Comparison of ENCODE assay signal across 16 cellular contexts in the genomic region with DNA sequence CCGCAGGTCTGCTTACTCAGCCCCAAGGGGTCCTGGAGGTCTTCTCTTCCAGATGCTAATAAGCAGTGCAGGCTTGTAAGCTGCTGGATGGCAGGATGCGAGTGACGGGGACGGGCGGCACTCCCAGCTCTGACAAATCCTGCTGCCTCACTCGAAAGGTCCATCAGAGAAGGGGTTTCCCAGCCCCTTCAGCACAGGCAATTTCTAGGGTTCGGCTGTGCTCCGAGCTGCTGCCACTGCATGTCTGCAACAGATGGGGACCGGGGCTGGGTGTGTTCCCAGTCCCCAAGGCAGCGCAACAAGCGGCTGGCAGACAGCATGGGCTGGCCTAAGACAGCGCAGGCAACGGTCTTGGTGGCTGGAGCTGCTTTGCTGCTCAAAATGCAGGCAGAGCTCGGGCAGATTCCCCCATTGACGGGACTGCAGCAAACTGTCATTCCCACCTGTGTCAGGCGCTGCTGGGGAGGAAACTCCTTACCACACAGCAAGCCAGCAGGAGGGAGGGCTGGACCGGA.
A peak's percentile ranks its signal among the peaks of the same experiment; 100 is the strongest.
DNase-seq lines count a peak whose midpoint lies in the region; ATAC-seq and TF ChIP-seq lines count a peak whose summit lies in the region.
"Had no signal": no experiment of that assay in that cellular context is flagged by ENCODE, and none has a peak within 500 bp of the region (broad histone marks: within the 10 kb centered on the region; RNA-seq: fewer than 3 reads in every experiment).

No MANE protein-coding gene starts in this region.

- TF ChIP-seq CTCF in SK-N-SH (IDR thresholded peaks at IDR 0.05): no peak

- no peaks in the 10 kb centered on the region for H3F3A ChIP-seq in SK-N-SH (replicated peaks; ENCODE audit: insufficient read depth)

- H3K36me3 ChIP-seq in SK-N-SH (replicated peaks in 1 of 2; ENCODE audit: control insufficient read depth in 1 of 2, insufficient read depth in 2 of 2, low read length in 1 of 2) (no peaks in the 10 kb centered on the region), iPS-15b (ENCODE audit: control insufficient read depth, insufficient read depth, low read length) (no peaks in the 10 kb centered on the region)
- H3K36me3 ChIP-seq: esophagus squamous epithelium, SJSA1, spleen, suprapubic skin had no signal

- POLR2A ChIA-PET in SK-N-SH (lab: Yijun Ruan, JAX): interaction anchor here (0.6 kb wide), 1 partner anchor 62 kb away, joined by 3 read pairs; the partner anchor contains the start of gene PRKAG2

- no peak overlapping the region for H3K27ac ChIP-seq in SK-N-SH (ENCODE audit: low read depth in 2 of 2, low read length in 1 of 2)
- H3K27ac ChIP-seq: esophagus squamous epithelium, SJSA1, spleen, suprapubic skin had no signal

- CTCF ChIA-PET in SK-N-SH (lab: Yijun Ruan, JAX): interaction anchor here (1.5 to 33.3 kb wide), 3 partner anchors 26 to 39 kb away, joined by 3 to 325 read pairs (median 4); no protein-coding TSS in a partner anchor

- TF ChIP-seq EP300 in SK-N-SH (IDR thresholded peaks at IDR 0.05; ENCODE audit: borderline replicate concordance in 1 of 2, low read depth in 1 of 2, low read length in 1 of 2): no peak

- H3K4me2 ChIP-seq in SK-N-SH: no peak overlapping the region

- TF ChIP-seq RAD21 in SK-N-SH (IDR thresholded peaks at IDR 0.05; ENCODE audit: low read length): no peak

- no peaks in the 10 kb centered on the region for H3K79me2 ChIP-seq in SK-N-SH (ENCODE audit: insufficient read depth)

- peak; percentile 24 for ATAC-seq in SK-N-SH treated with all-trans-retinoic acid at 6 μM for 48 hours
- peak; percentile 15 for ATAC-seq in stimulated activated naive CD8-positive, alpha-beta T cell treated with anti-CD3 and anti-CD28 coated beads, Interleukin-15, Interleukin-2, amounts not matched to agents 100 U/mL and 50 U/mL, for 24 hours
- no peak for ATAC-seq in HG02970 (IDR thresholded peaks at IDR 0.05; ENCODE audit: low FRiP score, unreplicated experiment)

- H3K9ac ChIP-seq in SK-N-SH (no peak overlapping the region), iPS-15b (ENCODE audit: low read depth, low read length) (no peak overlapping the region)

- H2AFZ ChIP-seq in SK-N-SH (ENCODE audit: low read depth): no peak overlapping the region

- H3K9me2 ChIP-seq in SK-N-SH: no peaks in the 10 kb centered on the region

- peaks cover 0 to 23% of the 10 kb centered on the region in 2 experiments; a peak in 1 of 4 replicates for H3K4me1 ChIP-seq in SK-N-SH (ENCODE audit: control insufficient read depth in 1 of 2, insufficient read depth in 2 of 2, low read depth in 1 of 2, low read length in 1 of 2)
- H3K4me1 ChIP-seq in iPS-15b (ENCODE audit: control insufficient read depth, insufficient read depth, low read length): peaks cover 6% of the 10 kb centered on the region
- H3K4me1 ChIP-seq: SJSA1 had no signal

- 54% methylated on average over 10 of the region's 17 CpGs for WGBS in SK-N-SH (ENCODE audit: low lambda C conversion rate)

- H3K9me3 ChIP-seq in SK-N-SH (no peaks in the 10 kb centered on the region), iPS-15b (ENCODE audit: control insufficient read depth, insufficient read depth, low read length) (no peaks in the 10 kb centered on the region)
- H3K9me3 ChIP-seq: esophagus squamous epithelium, SJSA1, spleen, suprapubic skin had no signal

- H3K27me3 ChIP-seq in SK-N-SH (ENCODE audit: insufficient read depth): peaks cover 29% of the 10 kb centered on the region
- H3K27me3 ChIP-seq in iPS-15b (ENCODE audit: control insufficient read depth, insufficient read depth, low read length): no peaks in the 10 kb centered on the region
- H3K27me3 ChIP-seq: esophagus squamous epithelium, spleen, suprapubic skin had no signal

- DNase-seq in SK-N-SH (no peak), SK-N-DZ (ENCODE audit: low spot score) (peak; percentile 45), NCI-H2081 treated with DMSO at 0.1 percent for 48 hours (lab: John Stamatoyannopoulos, UW) (no peak), NCI-H1105 treated with DMSO at 0.1 percent for 48 hours (lab: John Stamatoyannopoulos, UW) (no peak)
- no peak for DNase-seq in stimulated activated naive CD8-positive, alpha-beta T cell treated with anti-CD3 and anti-CD28 coated beads, Interleukin-15, Interleukin-2, amounts not matched to agents 100 U/mL and 50 U/mL, for 24 hours
- DNase-seq: activated naive CD4-positive, alpha-beta T cell treated with anti-CD3 and anti-CD28 coated beads, Interleukin-2, amount 50 U/mL, for 16 hours; esophagus squamous epithelium; GDM1; KG1; NCI-H187 treated with DMSO at 0.1 percent for 48 hours; spleen had no signal

- H3K4me3 ChIP-seq in SK-N-SH (ENCODE audit: low read depth in 2 of 2, low read length in 1 of 2) (no peak overlapping the region), iPS-15b (ENCODE audit: low read depth, low read length) (peak overlapping the region; percentile 22)
- H3K4me3 ChIP-seq: esophagus squamous epithelium, SJSA1, spleen, suprapubic skin had no signal

- no peaks in the 10 kb centered on the region for H4K20me1 ChIP-seq in SK-N-SH (ENCODE audit: insufficient read depth)

TF ChIP-seq in SK-N-SH treated with all-trans-retinoic acid at 6 μM for 48 hours, 23 proteins besides CTCF, POLR2A, EP300 and RAD21:
- no peak for TF ChIP-seq CREB5 (CRISPR knock-in tag; IDR thresholded peaks at IDR 0.05; ENCODE audit: low read depth)
- no peak for TF ChIP-seq OSR1 (CRISPR knock-in tag; IDR thresholded peaks at IDR 0.05)

TF ChIP-seq in SK-N-SH, 30 proteins besides CTCF, POLR2A, EP300 and RAD21 (continues in another document):
- no peak for TF ChIP-seq USF1 (IDR thresholded peaks at IDR 0.05; ENCODE audit: borderline replicate concordance, low read depth)
- no peak for TF ChIP-seq FOXJ3 (CRISPR knock-in tag; IDR thresholded peaks at IDR 0.05)
- TF ChIP-seq JUND (IDR thresholded peaks at IDR 0.05): no peak
- no peak for TF ChIP-seq NFIC (IDR thresholded peaks at IDR 0.05; ENCODE audit: borderline replicate concordance)
- TF ChIP-seq YY1 (IDR thresholded peaks at IDR 0.05; ENCODE audit: low read depth): no peak
- no peak for TF ChIP-seq NRF1 (IDR thresholded peaks at IDR 0.05; ENCODE audit: low read depth, low read length)
- TF ChIP-seq, protein P1, sequence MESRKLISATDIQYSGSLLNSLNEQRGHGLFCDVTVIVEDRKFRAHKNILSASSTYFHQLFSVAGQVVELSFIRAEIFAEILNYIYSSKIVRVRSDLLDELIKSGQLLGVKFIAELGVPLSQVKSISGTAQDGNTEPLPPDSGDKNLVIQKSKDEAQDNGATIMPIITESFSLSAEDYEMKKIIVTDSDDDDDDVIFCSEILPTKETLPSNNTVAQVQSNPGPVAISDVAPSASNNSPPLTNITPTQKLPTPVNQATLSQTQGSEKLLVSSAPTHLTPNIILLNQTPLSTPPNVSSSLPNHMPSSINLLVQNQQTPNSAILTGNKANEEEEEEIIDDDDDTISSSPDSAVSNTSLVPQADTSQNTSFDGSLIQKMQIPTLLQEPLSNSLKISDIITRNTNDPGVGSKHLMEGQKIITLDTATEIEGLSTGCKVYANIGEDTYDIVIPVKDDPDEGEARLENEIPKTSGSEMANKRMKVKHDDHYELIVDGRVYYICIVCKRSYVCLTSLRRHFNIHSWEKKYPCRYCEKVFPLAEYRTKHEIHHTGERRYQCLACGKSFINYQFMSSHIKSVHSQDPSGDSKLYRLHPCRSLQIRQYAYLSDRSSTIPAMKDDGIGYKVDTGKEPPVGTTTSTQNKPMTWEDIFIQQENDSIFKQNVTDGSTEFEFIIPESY (IDR thresholded peaks at IDR 0.05; ENCODE audit: borderline replicate concordance, low read depth): no peak
- no peak for TF ChIP-seq RXRA (IDR thresholded peaks at IDR 0.05; ENCODE audit: borderline replicate concordance, low read depth)
- no peak for TF ChIP-seq USF2 (IDR thresholded peaks at IDR 0.05; ENCODE audit: borderline replicate concordance, low read depth, low read length)
- no peak for TF ChIP-seq FOXM1 (IDR thresholded peaks at IDR 0.05; ENCODE audit: low read depth)
- TF ChIP-seq SMC3 (IDR thresholded peaks at IDR 0.05; ENCODE audit: low read depth, low read length): no peak
- no peak for TF ChIP-seq RCOR1 (IDR thresholded peaks at IDR 0.05; ENCODE audit: low read length)
- TF ChIP-seq CHD2 (IDR thresholded peaks at IDR 0.05; ENCODE audit: low read length, partially characterized antibody): no peak
